18 cellular contexts compared by ENCODE assay signal in the genomic region with DNA sequence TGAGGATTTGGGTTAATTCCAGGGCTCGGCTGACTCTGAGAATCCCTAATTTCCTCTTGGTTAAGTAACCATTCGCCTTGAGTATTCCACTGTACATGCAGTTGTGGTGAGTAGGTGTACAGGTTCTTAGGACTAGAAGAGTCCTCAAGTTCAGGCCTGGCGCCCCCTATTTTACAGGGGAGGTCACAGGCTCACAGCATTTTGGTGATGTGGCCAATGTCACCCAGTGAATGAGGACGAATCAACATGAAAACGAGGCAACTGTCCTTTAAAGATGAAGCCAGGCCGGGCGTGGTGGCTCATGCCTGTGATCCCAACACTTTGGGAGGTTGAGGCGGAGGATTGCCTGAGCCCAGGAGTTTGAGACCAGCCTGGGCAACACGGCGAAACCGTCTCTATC.
"Had no signal": no experiment of that assay in that cellular context is flagged by ENCODE, and none has a peak within 500 bp of the region (broad histone marks: within the 10 kb centered on the region; RNA-seq: fewer than 3 reads in every experiment).

No MANE protein-coding gene starts in this region.

- H3K36me3 ChIP-seq: gastrocnemius medialis, heart right ventricle, right atrium auricular region had no signal

- H3K9me3 ChIP-seq: gastrocnemius medialis, heart right ventricle, left lung, lower lobe of right lung, right atrium auricular region had no signal

- DNase-seq: effector CD8-positive, alpha-beta T cell; gastrocnemius medialis; heart right ventricle; hypothalamus; left lung; lower lobe of right lung; natural killer cell; small intestine; stimulated activated CD4-positive, alpha-beta T cell treated with anti-CD3 and anti-CD28 coated beads, Interleukin-2, amount 100 ng/mL, for 48 hours; stimulated activated naive CD4-positive, alpha-beta T cell treated with Interleukin-2 at 50 U/mL for 16 hours; trophoblast cell had no signal

- ATAC-seq: esophagus mucosa, gastrocnemius medialis, heart right ventricle, left lung, lower lobe of right lung, natural killer cell had no signal

- H3K4me3 ChIP-seq: coronary artery, dorsolateral prefrontal cortex, gastrocnemius medialis, heart right ventricle, left lung, lower lobe of right lung, right atrium auricular region had no signal

- H3K27me3 ChIP-seq: dorsolateral prefrontal cortex, gastrocnemius medialis, heart right ventricle, left lung, right atrium auricular region had no signal

- H3K27ac ChIP-seq: coronary artery, dorsolateral prefrontal cortex, gastrocnemius medialis, heart right ventricle, left lung, lower lobe of right lung, right atrium auricular region had no signal

- FAIRE-seq: endometrium, islet of Langerhans, small intestine, urothelium cell line had no signal

- H3K4me1 ChIP-seq: gastrocnemius medialis, heart right ventricle, left lung, lower lobe of right lung, right atrium auricular region had no signal
